Comparison of ENCODE assay signal across 17 cellular contexts in the genomic region with DNA sequence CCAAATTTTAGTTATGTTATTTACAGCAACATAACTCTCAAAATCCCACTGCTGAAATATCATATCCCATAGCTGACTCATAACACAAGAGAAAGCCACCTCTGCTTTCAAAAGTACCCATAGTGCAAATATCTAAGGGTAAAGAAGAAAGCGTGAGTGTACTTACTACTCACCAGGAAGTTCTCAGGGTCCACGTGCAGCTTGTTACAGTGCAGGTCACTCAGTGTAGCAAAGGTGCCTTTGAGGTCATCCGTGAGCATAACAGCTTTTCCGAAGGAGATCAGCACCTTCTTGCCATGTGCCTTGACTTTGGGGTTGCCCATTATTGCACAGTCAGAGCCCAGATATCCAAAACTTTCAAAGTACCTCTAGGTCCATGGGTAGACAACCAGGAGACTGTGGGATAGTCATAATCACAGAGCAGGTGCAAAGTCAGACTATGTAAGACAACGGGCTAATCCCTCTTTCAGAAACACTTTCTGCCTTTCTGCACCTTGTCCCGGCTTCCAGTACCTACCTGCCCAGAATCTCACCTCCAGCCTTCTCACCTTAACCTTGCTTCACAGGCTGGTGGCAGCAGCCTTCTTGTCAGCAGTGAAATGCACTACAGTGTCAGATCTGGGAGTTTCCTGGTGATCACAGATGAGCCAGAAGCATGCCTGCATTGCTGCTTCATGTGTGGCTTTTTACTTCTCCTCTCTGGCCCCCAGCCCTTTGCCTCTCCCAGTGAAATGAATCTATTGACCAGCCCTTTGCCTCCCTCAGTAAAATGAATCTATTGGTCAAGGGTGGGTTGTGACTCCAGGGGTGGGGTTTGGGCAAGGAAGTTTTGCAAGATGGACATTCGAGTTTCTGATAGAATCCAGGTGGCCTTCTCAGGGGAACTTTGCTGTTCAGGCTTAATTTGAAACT. TPM values are rescaled to one million over a fixed set of nuclear protein-coding genes. Genes with fewer than 3 reads are reported as not detected.
DNase-seq lines count a peak whose midpoint lies in the region; ATAC-seq lines count a peak whose summit lies in the region.
"Had no signal": no experiment of that assay in that cellular context is flagged by ENCODE, and none has a peak within 500 bp of the region (broad histone marks: within the 10 kb centered on the region; RNA-seq: fewer than 3 reads in every experiment).

No MANE protein-coding gene starts in this region.

- H3K4me3 ChIP-seq in right cardiac atrium (ENCODE audit: low read length) = no peak overlapping the region
- H3K4me3 ChIP-seq: SJSA1, transverse colon had no signal

- H3K27ac ChIP-seq in epithelial cell of prostate (no peak overlapping the region), right cardiac atrium (ENCODE audit: low read length) (no peak overlapping the region)
- H3K27ac ChIP-seq: SJSA1, transverse colon had no signal

- H3K27me3 ChIP-seq in right cardiac atrium (ENCODE audit: control insufficient read depth, insufficient read depth) = no peaks in the 10 kb centered on the region
- H3K27me3 ChIP-seq: transverse colon had no signal

- H3K9me3 ChIP-seq in right cardiac atrium (ENCODE audit: control insufficient read depth, low read length) = no peaks in the 10 kb centered on the region
- H3K9me3 ChIP-seq: SJSA1, transverse colon had no signal

- WGBS in right cardiac atrium = 71% methylated on average over 7 of the region's 7 CpGs

- intact Hi-C loops in right cardiac atrium (cut with DNase I) = no loop called here

- DNase-seq in epithelial cell of prostate (ENCODE audit: low read depth, low spot score) (peak; percentile 8), SHP77 (lab: John Stamatoyannopoulos, UW) (no peak), DMS53 (lab: John Stamatoyannopoulos, UW) (no peak), right cardiac atrium (no peak)
- DNase-seq in stimulated activated CD4-positive, alpha-beta T cell treated with anti-CD3 and anti-CD28 coated beads, Interleukin-4, amount 100 ng/mL, for 1 hour = no peak
- DNase-seq: activated CD8-positive, alpha-beta T cell treated with anti-CD3 and anti-CD28 coated beads, Interleukin-2, amount 10 ng/mL, durations not matched to agents 7 days and 5 days; activated gamma-delta T cell treated with Interleukin-2 at 50 U/mL for 16 hours; retina; stimulated activated CD4-positive, alpha-beta T cell treated with anti-CD3 and anti-CD28 coated beads, Interleukin-2, amount 100 ng/mL, for 24 hours; transverse colon had no signal

- no peaks in the 10 kb centered on the region for H3K4me1 ChIP-seq in right cardiac atrium (ENCODE audit: control insufficient read depth, insufficient read depth, low read length)
- H3K4me1 ChIP-seq: SJSA1, transverse colon had no signal

- peak; percentile 69 for ATAC-seq in GM18909 (IDR thresholded peaks at IDR 0.05; ENCODE audit: poor library complexity, unreplicated experiment)
- peak; percentile 67 for ATAC-seq in HG02678 (IDR thresholded peaks at IDR 0.05; ENCODE audit: unreplicated experiment)
- ATAC-seq in HG03571 (IDR thresholded peaks at IDR 0.05; ENCODE audit: unreplicated experiment) = peak; percentile 75
- no peak for ATAC-seq in right cardiac atrium
- ATAC-seq: activated CD8-positive, alpha-beta T cell treated with anti-CD3 and anti-CD28 coated beads, Interleukin-2, amount 10 ng/mL, durations not matched to agents 7 days and 5 days had no signal

RNA-seq across cellular contexts. Expression of a gene that starts 6.5 kb away (rescaled TPM):
- total RNA-seq in right cardiac atrium = not detected
- polyA plus RNA-seq in right cardiac atrium = not detected
- total RNA-seq: activated CD8-positive, alpha-beta T cell treated with anti-CD3 and anti-CD28 coated beads, Interleukin-2, amount 10 ng/mL, durations not matched to agents 7 days and 5 days; lung microvascular endothelial cell; MCF 10A; SJSA1; transverse colon had no signal
- polyA plus RNA-seq: neural cell had no signal

RNA-seq across cellular contexts. Expression of a gene that starts 8.9 kb away (rescaled TPM):
- total RNA-seq in right cardiac atrium = not detected
- not detected for polyA plus RNA-seq in right cardiac atrium
- total RNA-seq: activated CD8-positive, alpha-beta T cell treated with anti-CD3 and anti-CD28 coated beads, Interleukin-2, amount 10 ng/mL, durations not matched to agents 7 days and 5 days; lung microvascular endothelial cell; MCF 10A; SJSA1; transverse colon had no signal
- polyA plus RNA-seq: neural cell had no signal

RNA-seq across cellular contexts. Expression of a gene that starts 11.4 kb away (rescaled TPM):
- 1 to 10 TPM in 1 of 4 donors, under 1 TPM in 1, not detected in 2; 0.44 to 1.1 TPM for total RNA-seq in right cardiac atrium
- 0.27 TPM for polyA plus RNA-seq in right cardiac atrium
- total RNA-seq: activated CD8-positive, alpha-beta T cell treated with anti-CD3 and anti-CD28 coated beads, Interleukin-2, amount 10 ng/mL, durations not matched to agents 7 days and 5 days; lung microvascular endothelial cell; MCF 10A; SJSA1; transverse colon had no signal
- polyA plus RNA-seq: neural cell had no signal

RNA-seq across cellular contexts. Expression of a gene that starts 16.3 kb away (rescaled TPM):
- 100 to 1,000 TPM in 2 of 4 donors, 10 to 100 TPM in 2; 63.4 to 190 (median 100) TPM for total RNA-seq in right cardiac atrium
- polyA plus RNA-seq in right cardiac atrium = 3.0 TPM
- total RNA-seq: activated CD8-positive, alpha-beta T cell treated with anti-CD3 and anti-CD28 coated beads, Interleukin-2, amount 10 ng/mL, durations not matched to agents 7 days and 5 days; lung microvascular endothelial cell; MCF 10A; SJSA1 had no signal
- polyA plus RNA-seq: neural cell had no signal

RNA-seq across cellular contexts. Expression of a gene that starts 26.6 kb away (rescaled TPM):
- not detected for total RNA-seq in right cardiac atrium
- polyA plus RNA-seq in right cardiac atrium = 0.11 TPM
- total RNA-seq: activated CD8-positive, alpha-beta T cell treated with anti-CD3 and anti-CD28 coated beads, Interleukin-2, amount 10 ng/mL, durations not matched to agents 7 days and 5 days; lung microvascular endothelial cell; MCF 10A; SJSA1; transverse colon had no signal
- polyA plus RNA-seq: neural cell had no signal

Comparison
In these comparisons a context has a peak if more than half of its experiments do, and no peak if none do; other contexts are left out.
1. ATAC-seq: peak in GM18909 (single experiment), HG02678 (single experiment) and HG03571 (single experiment); none in right cardiac atrium (0 of 2).